In genomic region chr9:6239694-6240093, GRCh38 we compare ENCODE assay signal across 23 cellular contexts. TPM values are rescaled to one million over a fixed set of nuclear protein-coding genes. Genes with fewer than 3 reads are reported as not detected.
A peak's percentile ranks its signal among the peaks of the same experiment; 100 is the strongest.
DNase-seq lines count a peak whose midpoint lies in the region; ATAC-seq, FAIRE-seq and TF ChIP-seq lines count a peak whose summit lies in the region.
"Had no signal": no experiment of that assay in that cellular context is flagged by ENCODE, and none has a peak within 500 bp of the region (broad histone marks: within the 10 kb centered on the region; RNA-seq: fewer than 3 reads in every experiment).

No MANE protein-coding gene starts in this region.

- H3K4me1 ChIP-seq in breast epithelium (no peaks in the 10 kb centered on the region), astrocyte (ENCODE audit: insufficient read depth, low read length) (peaks cover 4% of the 10 kb centered on the region), trophoblast cell (ENCODE audit: control insufficient read depth in 1 of 2, insufficient read depth in 2 of 2, low read length in 2 of 2) (peaks cover 0 to 2% of the 10 kb centered on the region in 2 experiments)
- H3K4me1 ChIP-seq: BLaER1 had no signal

- no peak for FAIRE-seq in astrocyte (lab: Jason Lieb, UNC)
- FAIRE-seq: G401.6, GM12891, GM18507, H1 had no signal

- no CpG with 5 or more reads among the region's 2 CpGs for WGBS in trophoblast cell (ENCODE audit: extremely low coverage, insufficient coverage, insufficient read length)

- H2BK120ac ChIP-seq in trophoblast cell (ENCODE audit: insufficient read depth, low read length, poor library complexity) = no peak overlapping the region

- H3K27me3 Mint-ChIP-seq in MCF 10A (ENCODE audit: insufficient read depth, unreplicated experiment) (no peaks in the 10 kb centered on the region), astrocyte (ENCODE audit: low read depth, unreplicated experiment) (no peaks in the 10 kb centered on the region)
- H3K27me3 Mint-ChIP-seq in activated T-helper 17 cell treated with anti-CD3 and anti-CD28 coated beads, Interleukin-2, amount 50 U/mL, for 72 hours = peaks cover 15% of the 10 kb centered on the region

- H3K27me3 ChIP-seq in breast epithelium (no peaks in the 10 kb centered on the region), astrocyte (ENCODE audit: insufficient read depth, low read length) (no peaks in the 10 kb centered on the region), trophoblast cell (ENCODE audit: insufficient read depth, low read length) (no peaks in the 10 kb centered on the region)
- H3K27me3 ChIP-seq: BLaER1 had no signal

- no peak overlapping the region for H3K23ac ChIP-seq in trophoblast cell (ENCODE audit: low read length)

- BruUV-seq in MCF 10A (replicated peaks; lab: Mats Ljungman, UMichigan) = no TSS peak

- no peak overlapping the region for H2BK5ac ChIP-seq in trophoblast cell (ENCODE audit: low read depth, low read length, poor library complexity)

- POLR2A ChIA-PET in MCF 10A (lab: Yijun Ruan, JAX) = interaction anchor here (1.0 to 1.3 kb wide), 3 partner anchors 10 to 152 kb away, joined by 3 to 6 read pairs (median 5); no protein-coding TSS in a partner anchor

- no peak overlapping the region for H3K4me3 Mint-ChIP-seq in MCF 10A (ENCODE audit: unreplicated experiment)
- no peak overlapping the region for H3K4me3 Mint-ChIP-seq in astrocyte (ENCODE audit: unreplicated experiment)
- no peak overlapping the region for H3K4me3 Mint-ChIP-seq in activated T-helper 17 cell treated with anti-CD3 and anti-CD28 coated beads, Interleukin-2, amount 50 U/mL, for 72 hours
- H3K4me3 Mint-ChIP-seq: CD8-positive, alpha-beta T cell had no signal

- H3K36me3 Mint-ChIP-seq in MCF 10A (ENCODE audit: insufficient read depth, unreplicated experiment) (no peaks in the 10 kb centered on the region), astrocyte (ENCODE audit: low read depth, unreplicated experiment) (no peaks in the 10 kb centered on the region)
- no peaks in the 10 kb centered on the region for H3K36me3 Mint-ChIP-seq in activated T-helper 17 cell treated with anti-CD3 and anti-CD28 coated beads, Interleukin-2, amount 50 U/mL, for 72 hours (ENCODE audit: low read depth)
- H3K36me3 Mint-ChIP-seq: CD8-positive, alpha-beta T cell had no signal

- H3K27ac Mint-ChIP-seq in MCF 10A (ENCODE audit: low read depth, unreplicated experiment) (peak overlapping the region; percentile 50), astrocyte (ENCODE audit: unreplicated experiment) (peak overlapping the region; percentile 90)
- no peak overlapping the region for H3K27ac Mint-ChIP-seq in activated T-helper 17 cell treated with anti-CD3 and anti-CD28 coated beads, Interleukin-2, amount 50 U/mL, for 72 hours
- H3K27ac Mint-ChIP-seq: CD8-positive, alpha-beta T cell had no signal

- H2BK12ac ChIP-seq in trophoblast cell (ENCODE audit: low read length) = peak overlapping the region; percentile 29

- no peaks in the 10 kb centered on the region for H3K9me3 Mint-ChIP-seq in MCF 10A (ENCODE audit: unreplicated experiment)
- peaks cover 3% of the 10 kb centered on the region for H3K9me3 Mint-ChIP-seq in astrocyte (ENCODE audit: unreplicated experiment)
- no peaks in the 10 kb centered on the region for H3K9me3 Mint-ChIP-seq in activated T-helper 17 cell treated with anti-CD3 and anti-CD28 coated beads, Interleukin-2, amount 50 U/mL, for 72 hours
- H3K9me3 Mint-ChIP-seq: CD8-positive, alpha-beta T cell had no signal

- H4K91ac ChIP-seq in trophoblast cell (ENCODE audit: low read depth, low read length) = peak overlapping the region; percentile 32

- no peak overlapping the region for H4K12ac ChIP-seq in trophoblast cell (ENCODE audit: low read depth, low read length)

- DNase-seq in MCF 10A (ENCODE audit: unreplicated experiment) (no peak), breast epithelium (ENCODE audit: low spot score in 2 of 2) (no peak), astrocyte (ENCODE audit: low read depth) (no peak), epithelial cell of prostate (ENCODE audit: low read depth, low spot score) (no peak), trophoblast cell (no peak), 8988T (no peak)
- DNase-seq: CD8-positive, alpha-beta T cell; DND-41; NCI-H1105; NCI-H1694; NCI-H2107; NCI-H2227 treated with DMSO at 0.1 percent for 48 hours; NCI-H524; Right ventricle myocardium superior had no signal

- H2AFZ ChIP-seq in astrocyte (ENCODE audit: low read depth, low read length) = no peak overlapping the region
- H2AFZ ChIP-seq in trophoblast cell (ENCODE audit: insufficient read depth, low read length, poor library complexity) = no peak overlapping the region

- H3K27ac ChIP-seq in breast epithelium (no peak overlapping the region), astrocyte (ENCODE audit: low read depth, low read length) (no peak overlapping the region), epithelial cell of prostate (peak overlapping the region; percentile 16), trophoblast cell (ENCODE audit: low read depth, low read length) (no peak overlapping the region)
- H3K27ac ChIP-seq: BLaER1 had no signal

- H3K9me3 ChIP-seq in breast epithelium (no peaks in the 10 kb centered on the region), astrocyte (ENCODE audit: insufficient read depth, low read depth, low read length) (no peaks in the 10 kb centered on the region), trophoblast cell (ENCODE audit: insufficient read depth, low read depth, low read length) (no peaks in the 10 kb centered on the region)

- no peak overlapping the region for H3K18ac ChIP-seq in trophoblast cell (ENCODE audit: low read length)

- no peak overlapping the region for H3K4ac ChIP-seq in trophoblast cell (ENCODE audit: low read depth, low read length)

- no peak overlapping the region for H2AK5ac ChIP-seq in trophoblast cell (ENCODE audit: low read length)

- H4K20me1 ChIP-seq in astrocyte (ENCODE audit: insufficient read depth, low read length) = no peaks in the 10 kb centered on the region
- H4K20me1 ChIP-seq: BLaER1 had no signal

- H4K8ac ChIP-seq in trophoblast cell (ENCODE audit: low read depth, low read length) = no peak overlapping the region

- no peak overlapping the region for H3K14ac ChIP-seq in trophoblast cell (ENCODE audit: low read length)

- CTCF ChIA-PET in MCF 10A (lab: Yijun Ruan, JAX) = interaction anchor here (0.6 to 1.7 kb wide), 3 partner anchors 46 to 347 kb away, joined by 3 to 5 read pairs (median 3); no protein-coding TSS in a partner anchor

- H3K79me2 ChIP-seq in astrocyte (ENCODE audit: insufficient read depth, low read length) (no peaks in the 10 kb centered on the region), trophoblast cell (ENCODE audit: control insufficient read depth, insufficient read depth, low read length, poor library complexity) (no peaks in the 10 kb centered on the region)

- no peak for ATAC-seq in activated T-helper 17 cell treated with anti-CD3 and anti-CD28 coated beads, Interleukin-2, amount 50 U/mL, for 72 hours (replicated peaks)
- ATAC-seq in GM19467 (IDR thresholded peaks at IDR 0.05; ENCODE audit: unreplicated experiment) = no peak
- ATAC-seq: CD8-positive, alpha-beta T cell; Panc1 had no signal

- H3K4me3 ChIP-seq in breast epithelium = no peak overlapping the region
- H3K4me3 ChIP-seq in astrocyte (ENCODE audit: insufficient read depth, low read depth, low read length) = no peak overlapping the region
- no peak overlapping the region for H3K4me3 ChIP-seq in trophoblast cell (ENCODE audit: low read depth, low read length)
- H3K4me3 ChIP-seq: BLaER1 had no signal

- no peaks in the 10 kb centered on the region for H3K36me3 ChIP-seq in breast epithelium
- H3K36me3 ChIP-seq in astrocyte (ENCODE audit: insufficient read depth, low read length) = no peaks in the 10 kb centered on the region
- no peaks in the 10 kb centered on the region for H3K36me3 ChIP-seq in trophoblast cell (ENCODE audit: control insufficient read depth in 1 of 2, insufficient read depth in 2 of 2, low read length in 2 of 2)
- H3K36me3 ChIP-seq: BLaER1 had no signal

- no peak for TF ChIP-seq POLR2A in breast epithelium (IDR thresholded peaks at IDR 0.05)

- H3K9ac ChIP-seq in astrocyte (ENCODE audit: low read length) = no peak overlapping the region
- no peak overlapping the region for H3K9ac ChIP-seq in trophoblast cell (ENCODE audit: low read length)
- H3K9ac ChIP-seq: BLaER1 had no signal

- TF ChIP-seq CTCF in MCF 10A (IDR thresholded peaks at IDR 0.05; ENCODE audit: unreplicated experiment) (no peak), breast epithelium (IDR thresholded peaks at IDR 0.05) (no peak), astrocyte (IDR thresholded peaks at IDR 0.05; ENCODE audit: insufficient read depth, low read depth, low read length) (no peak)

- H3K4me2 ChIP-seq in astrocyte (ENCODE audit: low read length) (no peak overlapping the region), trophoblast cell (ENCODE audit: low read length) (no peak overlapping the region)
- H3K4me2 ChIP-seq: BLaER1 had no signal

- peaks cover 17% of the 10 kb centered on the region for H3K4me1 Mint-ChIP-seq in MCF 10A (ENCODE audit: insufficient read depth, unreplicated experiment)
- H3K4me1 Mint-ChIP-seq in astrocyte (ENCODE audit: low read depth, unreplicated experiment) = peaks cover 13% of the 10 kb centered on the region
- H3K4me1 Mint-ChIP-seq in activated T-helper 17 cell treated with anti-CD3 and anti-CD28 coated beads, Interleukin-2, amount 50 U/mL, for 72 hours = no peaks in the 10 kb centered on the region

- intact Hi-C loops in MCF 10A (cut with micrococcal nuclease) (no loop called here), breast epithelium (cut with DNase I; ENCODE audit: low total_unique reads) (no loop called here)

- H3K79me1 ChIP-seq in trophoblast cell (ENCODE audit: low read length) = peaks cover 2% of the 10 kb centered on the region

RNA-seq across cellular contexts. Expression of gene IL33, which starts 24.1 kb away (rescaled TPM):
- total RNA-seq in MCF 10A (2022) (not detected in 2 replicates), breast epithelium (10 to 100 TPM; 11.7 to 29.2 (median 12.4) TPM), astrocyte (not detected in 2 replicates)
- not detected in 2 replicates for polyA plus RNA-seq in trophoblast cell (2013)
- not detected for total RNA-seq in activated T-helper 17 cell treated with anti-CD3 and anti-CD28 coated beads, Interleukin-2, amount 50 U/mL, for 72 hours
- total RNA-seq: A172; CD8-positive, alpha-beta T cell; H1 had no signal
- polyA plus RNA-seq: H1 had no signal

Comparison
In these comparisons a context has a peak if more than half of its experiments do, and no peak if none do; other contexts are left out.
1. RNA of gene IL33, which starts 24.1 kb away (total RNA-seq): 11.7 to 29.2 TPM in breast epithelium; not detected in MCF 10A, not detected in astrocyte and not detected in activated T-helper 17 cell treated with anti-CD3 and anti-CD28 coated beads, Interleukin-2, amount 50 U/mL, for 72 hours; every median in the first group is over 10 times any median in the second.